In the genomic region with DNA sequence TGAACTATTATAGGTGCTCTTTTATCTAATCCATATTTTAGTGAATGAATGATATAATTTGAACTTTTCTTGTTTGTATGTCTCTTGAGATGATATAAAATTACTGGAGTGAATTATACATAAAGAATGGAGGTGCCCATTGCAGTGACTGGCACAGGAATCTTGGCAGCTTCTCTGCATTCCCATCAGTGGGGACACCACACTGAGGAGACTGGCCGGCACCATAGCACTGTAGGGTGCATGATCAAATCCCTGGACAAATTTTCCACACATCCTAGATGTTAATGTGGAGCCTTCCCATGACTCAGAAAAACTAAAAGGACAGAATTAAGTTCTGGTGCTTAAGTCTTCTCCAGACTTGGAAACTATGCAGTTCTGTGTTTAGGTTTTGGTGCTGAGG, we compare ENCODE assay signal across 8 cellular contexts.
"Had no signal": no experiment of that assay in that cellular context is flagged by ENCODE, and none has a peak within 500 bp of the region (broad histone marks: within the 10 kb centered on the region; RNA-seq: fewer than 3 reads in every experiment).

No MANE protein-coding gene starts in this region.

- H3K36me3 ChIP-seq: HAP-1 had no signal

- H3K4me3 ChIP-seq: HAP-1 had no signal

- H3K4me3 Mint-ChIP-seq: HFFc6, IgD-negative memory B cell had no signal

- H3K27ac ChIP-seq: HL-60 had no signal

- ATAC-seq: HCT116, HepG2 had no signal

- DNase-seq: GOT3, H7, HFFc6 had no signal

- H3K4me1 Mint-ChIP-seq: IgD-negative memory B cell had no signal

- H3K36me3 Mint-ChIP-seq: IgD-negative memory B cell had no signal

- H3K27ac Mint-ChIP-seq: HFFc6, IgD-negative memory B cell had no signal

- H3K9me3 ChIP-seq: HAP-1 had no signal
